9 cellular contexts compared by ENCODE assay signal in genomic region chr2:71157124-71157802, GRCh38. TPM values are rescaled to one million over a fixed set of nuclear protein-coding genes. Genes with fewer than 3 reads are reported as not detected.
A peak's percentile ranks its signal among the peaks of the same experiment; 100 is the strongest.
DNase-seq lines count a peak whose midpoint lies in the region; FAIRE-seq and TF ChIP-seq lines count a peak whose summit lies in the region.
"Had no signal": no experiment of that assay in that cellular context is flagged by ENCODE, and none has a peak within 500 bp of the region (broad histone marks: within the 10 kb centered on the region; RNA-seq: fewer than 3 reads in every experiment).

No MANE protein-coding gene starts in this region.

- H3K27me3 ChIP-seq in bronchial epithelial cell (ENCODE audit: control insufficient read depth, insufficient read depth, low read length) = peaks cover 2% of the 10 kb centered on the region

- TF ChIP-seq CTCF in LNCaP clone FGC (IDR thresholded peaks at IDR 0.05; ENCODE audit: control insufficient read depth, extremely low read depth, insufficient read depth) (peak; percentile 58), WI38 (IDR thresholded peaks at IDR 0.05; ENCODE audit: low read depth, low read length) (peak; percentile 59), bronchial epithelial cell (IDR thresholded peaks at IDR 0.05; ENCODE audit: insufficient read depth, low read length, severe bottlenecking) (peak; percentile 79)

- DNase-seq in DMS 273 (lab: John Stamatoyannopoulos, UW; ENCODE audit: unreplicated experiment) (peak; percentile 84), DMS 273 treated with DMSO at 0.1 percent for 48 hours (lab: John Stamatoyannopoulos, UW) (no peak), LNCaP clone FGC (ENCODE audit: low read depth) (no peak), bronchial epithelial cell (ENCODE audit: low read depth) (peak; percentile 25), kidney tubule cell (ENCODE audit: low spot score) (peak; percentile 9), cerebellar nuclear complex (lab: John Stamatoyannopoulos, UW) (no peak)
- peak; percentile 54 for DNase-seq in stimulated activated CD4-positive, alpha-beta T cell treated with anti-CD3 and anti-CD28 coated beads, Interleukin-1b, Interleukin-23, amount 100 ng/mL, for 48 hours

- FAIRE-seq in bronchial epithelial cell (lab: Jason Lieb, UNC) = no peak
- FAIRE-seq: A204.1 had no signal

- H3K4me3 ChIP-seq in LNCaP clone FGC (ENCODE audit: low read depth, low read length) = no peak overlapping the region
- peak overlapping the region; percentile 34 for H3K4me3 ChIP-seq in WI38 (ENCODE audit: low read depth, low read length)
- no peak overlapping the region for H3K4me3 ChIP-seq in bronchial epithelial cell (ENCODE audit: low read depth, low read length)

- H3K36me3 ChIP-seq in bronchial epithelial cell (ENCODE audit: control insufficient read depth, insufficient read depth, low read length) = no peaks in the 10 kb centered on the region

RNA-seq across cellular contexts. Expression of gene MPHOSPH10, which starts 26.8 kb away (rescaled TPM):
- total RNA-seq in bronchial epithelial cell = 11.4 and 12.1 TPM in 2 replicates

RNA-seq across cellular contexts. Expression of gene MCEE, which starts 27.2 kb away (rescaled TPM):
- total RNA-seq in bronchial epithelial cell = 6.1 and 12.8 TPM in 2 replicates

Comparison
In these comparisons a context has a peak if more than half of its experiments do, and no peak if none do; other contexts are left out.
1. DNase-seq: peak in DMS 273 (single experiment), bronchial epithelial cell (single experiment), kidney tubule cell (single experiment) and stimulated activated CD4-positive, alpha-beta T cell treated with anti-CD3 and anti-CD28 coated beads, Interleukin-1b, Interleukin-23, amount 100 ng/mL, for 48 hours (single experiment); none in DMS 273 treated with DMSO at 0.1 percent for 48 hours (single experiment), LNCaP clone FGC (single experiment) and cerebellar nuclear complex (0 of 2).
2. Peak in every context shown above with its lines, with median percentiles within 50 percentile points of each other: CTCF ChIP-seq.